Comparison of ENCODE assay signal across 25 cellular contexts in genomic region chr4:78137538-78137937, GRCh38.
"Had no signal": no experiment of that assay in that cellular context is flagged by ENCODE, and none has a peak within 500 bp of the region (broad histone marks: within the 10 kb centered on the region; RNA-seq: fewer than 3 reads in every experiment).

No MANE protein-coding gene starts in this region.

- H3K36me3 ChIP-seq: cardiac muscle cell had no signal

- H3K27ac ChIP-seq: cardiac muscle cell, RWPE1 had no signal

- H3K4me3 Mint-ChIP-seq: activated B cell treated with CpG ODN at 0.5 μM for 24 hours; activated CD4-positive, alpha-beta T cell treated with anti-CD3 and anti-CD28 coated beads, Interleukin-2, amount 10 ng/mL, durations not matched to agents 24 days and 14 days; activated CD8-positive, alpha-beta memory T cell treated with anti-CD3 and anti-CD28 coated beads, Interleukin-2, amount 10 ng/mL, durations not matched to agents 7 days and 5 days; activated naive CD8-positive, alpha-beta T cell treated with anti-CD3 and anti-CD28 coated beads, Interleukin-2, amount 50 U/mL, for 24 hours; activated T-cell treated with anti-CD3 and anti-CD28 coated beads, Interleukin-2, amount 50 U/mL, for 4 hours; brain had no signal

- H3K36me3 Mint-ChIP-seq: activated CD8-positive, alpha-beta memory T cell treated with anti-CD3 and anti-CD28 coated beads, Interleukin-2, amount 10 ng/mL, durations not matched to agents 7 days and 5 days; activated naive CD4-positive, alpha-beta T cell treated with anti-CD3 and anti-CD28 coated beads, Interleukin-2, amount 50 U/mL, for 72 hours; brain had no signal

- H3K4me3 ChIP-seq: cardiac muscle cell had no signal

- H3K27ac Mint-ChIP-seq: activated B cell treated with CpG ODN at 0.5 μM for 24 hours; activated CD4-positive, alpha-beta T cell treated with anti-CD3 and anti-CD28 coated beads, Interleukin-2, amount 10 ng/mL, durations not matched to agents 24 days and 14 days; activated CD8-positive, alpha-beta memory T cell treated with anti-CD3 and anti-CD28 coated beads, Interleukin-2, amount 10 ng/mL, durations not matched to agents 7 days and 5 days; activated naive CD4-positive, alpha-beta T cell treated with anti-CD3 and anti-CD28 coated beads, Interleukin-2, amount 50 U/mL, for 72 hours; activated naive CD8-positive, alpha-beta T cell treated with anti-CD3 and anti-CD28 coated beads, Interleukin-2, amount 50 U/mL, for 24 hours; brain had no signal

- ATAC-seq: activated CD8-positive, alpha-beta memory T cell treated with anti-CD3 and anti-CD28 coated beads, Interleukin-2, amount 10 ng/mL, durations not matched to agents 7 days and 5 days; activated naive CD4-positive, alpha-beta T cell treated with anti-CD3 and anti-CD28 coated beads, Interleukin-2, amount 50 U/mL, for 72 hours; activated naive CD8-positive, alpha-beta T cell treated with anti-CD3 and anti-CD28 coated beads, Interleukin-2, amount 50 U/mL, for 24 hours; activated T-cell treated with anti-CD3 and anti-CD28 coated beads, Interleukin-2, amount 50 U/mL, for 4 hours; Panc1 had no signal

- H3K4me1 Mint-ChIP-seq: activated B cell treated with CpG ODN at 0.5 μM for 24 hours; activated CD4-positive, alpha-beta T cell treated with anti-CD3 and anti-CD28 coated beads, Interleukin-2, amount 10 ng/mL, durations not matched to agents 24 days and 14 days; activated CD8-positive, alpha-beta memory T cell treated with anti-CD3 and anti-CD28 coated beads, Interleukin-2, amount 10 ng/mL, durations not matched to agents 7 days and 5 days; activated naive CD8-positive, alpha-beta T cell treated with anti-CD3 and anti-CD28 coated beads, Interleukin-2, amount 50 U/mL, for 24 hours had no signal

- H3K27me3 ChIP-seq: cardiac muscle cell had no signal

- DNase-seq: activated B cell treated with CpG ODN at 0.5 μM for 24 hours; activated CD4-positive, alpha-beta T cell treated with anti-CD3 and anti-CD28 coated beads for 1 hour; activated CD4-positive, alpha-beta T cell treated with anti-CD3 and anti-CD28 coated beads, Interleukin-2, amount 10 ng/mL, durations not matched to agents 24 days and 14 days; activated CD4-positive, alpha-beta T cell treated with anti-CD3 and anti-CD28 coated beads, Interleukin-2, amount 50 U/mL, for 48 hours; activated CD8-positive, alpha-beta memory T cell treated with anti-CD3 and anti-CD28 coated beads, Interleukin-2, amount 10 ng/mL, durations not matched to agents 7 days and 5 days; activated effector memory CD4-positive, alpha-beta T cell treated with anti-CD3 and anti-CD28 coated beads, Interleukin-2, amount 50 U/mL, for 16 hours; activated naive CD4-positive, alpha-beta T cell treated with Interleukin-2 at 50 U/mL for 16 hours; activated naive CD8-positive, alpha-beta T cell treated with anti-CD3 and anti-CD28 coated beads, Interleukin-2, amount 50 U/mL, for 24 hours; activated T-cell treated with anti-CD3 and anti-CD28 coated beads, Interleukin-2, amount 50 U/mL, for 4 hours; amygdala; NCI-H1048; NCI-H146; NCI-H187 treated with DMSO at 0.1 percent for 48 hours; NCI-H2081 treated with DMSO at 0.1 percent for 48 hours; NCI-H446 treated with DMSO at 0.1 percent for 48 hours; NCI-H524 treated with DMSO at 0.1 percent for 48 hours; NCI-H774; Right ventricle myocardium superior; T-helper 2 cell; T1000 had no signal
